ENCODE assay signal across 8 cellular contexts in the genomic region with DNA sequence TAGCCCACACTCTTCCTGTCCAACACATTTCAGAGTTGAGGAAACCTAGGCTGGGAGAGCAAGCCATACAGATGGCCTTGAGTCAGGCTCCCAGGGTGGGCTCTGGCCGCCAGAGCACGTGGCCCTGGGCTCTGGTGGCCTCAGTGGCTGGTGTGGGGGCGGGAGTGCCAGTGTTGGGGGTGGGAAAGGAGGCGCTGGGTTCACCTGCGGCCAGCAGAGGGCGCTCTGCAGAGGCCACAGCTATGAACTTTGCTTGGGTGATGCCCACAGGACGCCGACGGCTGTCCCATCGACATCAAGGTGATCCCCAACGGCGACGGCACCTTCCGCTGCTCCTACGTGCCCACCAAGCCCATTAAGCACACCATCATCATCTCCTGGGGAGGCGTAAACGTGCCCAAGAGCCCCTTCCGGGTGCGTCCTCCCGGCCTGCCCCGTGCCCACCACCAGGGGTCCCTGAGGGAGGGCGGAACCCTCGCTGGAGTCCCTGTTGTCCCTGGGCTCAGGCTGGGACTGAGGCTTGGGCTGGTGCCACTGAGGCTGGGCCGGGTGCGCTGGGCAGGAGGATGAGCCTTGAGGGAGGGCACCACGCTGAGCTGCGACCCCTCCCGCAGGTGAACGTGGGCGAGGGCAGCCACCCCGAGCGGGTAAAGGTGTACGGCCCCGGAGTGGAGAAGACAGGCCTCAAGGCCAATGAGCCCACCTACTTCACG. TPM values are rescaled to one million over a fixed set of nuclear protein-coding genes. Genes with fewer than 3 reads are reported as not detected.
DNase-seq lines count a peak whose midpoint lies in the region; ATAC-seq and TF ChIP-seq lines count a peak whose summit lies in the region.

No MANE protein-coding gene starts in this region.

- H3K36me3 Mint-ChIP-seq in nephron progenitor cell (ENCODE audit: low read depth) = peaks cover 23% of the 10 kb centered on the region

- H3K36me3 ChIP-seq in upper lobe of right lung = no peaks in the 10 kb centered on the region

- no peaks in the 10 kb centered on the region for H3K27me3 Mint-ChIP-seq in nephron progenitor cell (ENCODE audit: low read depth, poor library complexity)

- H3K27ac Mint-ChIP-seq in nephron progenitor cell = no peak overlapping the region

- no peaks in the 10 kb centered on the region for H3K9me3 ChIP-seq in upper lobe of right lung

- H3K4me3 ChIP-seq in LNCaP clone FGC (ENCODE audit: low read depth, low read length) (no peak overlapping the region), upper lobe of right lung (no peak overlapping the region)

- no peaks in the 10 kb centered on the region for H3K4me1 Mint-ChIP-seq in nephron progenitor cell

- peak; percentile 34 for DNase-seq in DMS53 treated with DMSO at 0.1 percent for 48 hours (lab: John Stamatoyannopoulos, UW; ENCODE audit: unreplicated experiment)
- DNase-seq in LNCaP clone FGC (ENCODE audit: low read depth) = no peak
- DNase-seq in activated CD4-positive, alpha-beta T cell treated with anti-CD3 and anti-CD28 coated beads, Interleukin-2, amount 50 U/mL, for 1 hour = peak; percentile 50
- DNase-seq in epidermal melanocyte (ENCODE audit: insufficient read length, low spot score) = peak; percentile 56
- DNase-seq in nephron progenitor cell = peak; percentile 65
- DNase-seq in upper lobe of right lung = peak; percentile 76
- DNase-seq in NCI-H446 (lab: John Stamatoyannopoulos, UW) = no peak
- DNase-seq in NCI-H128 (lab: John Stamatoyannopoulos, UW; ENCODE audit: unreplicated experiment) = no peak

- H3K4me3 Mint-ChIP-seq in nephron progenitor cell = no peak overlapping the region

- no peaks in the 10 kb centered on the region for H3K9me3 Mint-ChIP-seq in nephron progenitor cell

- intact Hi-C loops in upper lobe of right lung (cut with DNase I) = no loop called here

- H3K27ac ChIP-seq in upper lobe of right lung = no peak overlapping the region

- no peaks in the 10 kb centered on the region for H3K4me1 ChIP-seq in upper lobe of right lung

- TF ChIP-seq CTCF in LNCaP clone FGC (IDR thresholded peaks at IDR 0.05; ENCODE audit: control insufficient read depth, extremely low read depth, insufficient read depth) (peak; percentile 71), nephron progenitor cell (IDR thresholded peaks at IDR 0.05) (peak; percentile 91), upper lobe of right lung (IDR thresholded peaks at IDR 0.05) (peak; percentile 76)

- ATAC-seq in upper lobe of right lung = peak; percentile 74

- H3K27me3 ChIP-seq in upper lobe of right lung = no peaks in the 10 kb centered on the region

RNA-seq across cellular contexts. Expression of gene FLNC, which starts 11.9 kb away (rescaled TPM):
- total RNA-seq in upper lobe of right lung = 7.7 TPM

RNA-seq across cellular contexts. Expression of gene ATP6V1F, which starts 20.5 kb away (rescaled TPM):
- 180 TPM for total RNA-seq in upper lobe of right lung

RNA-seq across cellular contexts. Expression of gene CCDC136, which starts 50.3 kb away (rescaled TPM):
- total RNA-seq in upper lobe of right lung = 3.1 TPM

Comparison
In these comparisons a context has a peak if more than half of its experiments do, and no peak if none do; other contexts are left out.
1. DNase-seq: peak in DMS53 treated with DMSO at 0.1 percent for 48 hours (single experiment), activated CD4-positive, alpha-beta T cell treated with anti-CD3 and anti-CD28 coated beads, Interleukin-2, amount 50 U/mL, for 1 hour (single experiment), epidermal melanocyte (single experiment), nephron progenitor cell (single experiment) and upper lobe of right lung (single experiment); none in LNCaP clone FGC (single experiment), NCI-H446 (0 of 2) and NCI-H128 (single experiment).
2. Peak in every context shown above with its lines, with median percentiles within 50 percentile points of each other: CTCF ChIP-seq.